Comparison of ENCODE assay signal across 1 cellular context in the genomic region with DNA sequence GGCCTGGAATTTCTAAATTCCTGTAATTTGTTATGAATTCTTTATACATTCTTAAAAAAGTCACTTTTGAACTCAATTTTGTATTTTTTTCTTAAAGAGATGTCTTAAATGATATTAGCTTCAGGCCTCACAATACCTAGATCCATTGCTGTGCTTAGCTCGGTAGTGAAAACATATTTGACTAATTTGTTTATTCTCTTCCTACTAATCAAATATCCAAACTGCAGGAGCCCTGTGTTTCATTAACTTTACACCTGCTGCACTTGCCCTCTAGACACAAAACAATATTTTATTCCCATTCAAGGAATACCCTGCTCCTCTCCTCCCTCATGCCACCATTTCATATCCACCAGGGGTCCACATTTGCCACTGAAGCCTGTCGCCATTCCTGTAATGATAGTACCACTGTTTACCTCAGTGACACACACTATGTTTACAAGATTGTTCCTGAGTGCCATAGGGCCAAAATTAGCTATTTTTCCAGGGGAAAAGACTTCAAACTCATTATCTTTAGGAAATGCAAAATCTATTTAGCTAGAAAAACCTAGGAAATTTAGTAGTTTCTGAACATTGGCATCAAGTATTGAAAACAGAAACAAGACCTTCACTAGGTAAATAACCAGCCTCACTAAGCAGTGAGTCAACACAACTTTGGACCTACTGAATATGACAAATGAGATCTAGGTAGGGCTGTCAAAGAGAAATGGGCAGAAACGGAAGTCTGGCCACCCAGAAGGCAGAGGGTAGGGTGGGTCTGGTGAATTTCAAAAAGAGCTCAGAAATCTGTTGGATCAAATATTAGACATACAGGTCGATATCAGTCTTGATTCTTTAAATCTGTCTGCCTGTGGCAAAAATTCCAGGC.
A peak's percentile ranks its signal among the peaks of the same experiment; 100 is the strongest.
TF ChIP-seq lines count a peak whose summit lies in the region.

No MANE protein-coding gene starts in this region.

TF ChIP-seq in HepG2, 621 proteins besides CTCF, POLR2A, EP300 and RAD21 (continued from another document):
- TF ChIP-seq, protein P1, sequence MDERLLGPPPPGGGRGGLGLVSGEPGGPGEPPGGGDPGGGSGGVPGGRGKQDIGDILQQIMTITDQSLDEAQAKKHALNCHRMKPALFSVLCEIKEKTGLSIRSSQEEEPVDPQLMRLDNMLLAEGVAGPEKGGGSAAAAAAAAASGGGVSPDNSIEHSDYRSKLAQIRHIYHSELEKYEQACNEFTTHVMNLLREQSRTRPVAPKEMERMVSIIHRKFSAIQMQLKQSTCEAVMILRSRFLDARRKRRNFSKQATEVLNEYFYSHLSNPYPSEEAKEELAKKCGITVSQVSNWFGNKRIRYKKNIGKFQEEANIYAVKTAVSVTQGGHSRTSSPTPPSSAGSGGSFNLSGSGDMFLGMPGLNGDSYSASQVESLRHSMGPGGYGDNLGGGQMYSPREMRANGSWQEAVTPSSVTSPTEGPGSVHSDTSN (CRISPR knock-in tag; IDR thresholded peaks at IDR 0.05), result 0 out of 2 replicates have a peak, but pooled peaks have one; percentile 15
- TF ChIP-seq, protein P2, sequence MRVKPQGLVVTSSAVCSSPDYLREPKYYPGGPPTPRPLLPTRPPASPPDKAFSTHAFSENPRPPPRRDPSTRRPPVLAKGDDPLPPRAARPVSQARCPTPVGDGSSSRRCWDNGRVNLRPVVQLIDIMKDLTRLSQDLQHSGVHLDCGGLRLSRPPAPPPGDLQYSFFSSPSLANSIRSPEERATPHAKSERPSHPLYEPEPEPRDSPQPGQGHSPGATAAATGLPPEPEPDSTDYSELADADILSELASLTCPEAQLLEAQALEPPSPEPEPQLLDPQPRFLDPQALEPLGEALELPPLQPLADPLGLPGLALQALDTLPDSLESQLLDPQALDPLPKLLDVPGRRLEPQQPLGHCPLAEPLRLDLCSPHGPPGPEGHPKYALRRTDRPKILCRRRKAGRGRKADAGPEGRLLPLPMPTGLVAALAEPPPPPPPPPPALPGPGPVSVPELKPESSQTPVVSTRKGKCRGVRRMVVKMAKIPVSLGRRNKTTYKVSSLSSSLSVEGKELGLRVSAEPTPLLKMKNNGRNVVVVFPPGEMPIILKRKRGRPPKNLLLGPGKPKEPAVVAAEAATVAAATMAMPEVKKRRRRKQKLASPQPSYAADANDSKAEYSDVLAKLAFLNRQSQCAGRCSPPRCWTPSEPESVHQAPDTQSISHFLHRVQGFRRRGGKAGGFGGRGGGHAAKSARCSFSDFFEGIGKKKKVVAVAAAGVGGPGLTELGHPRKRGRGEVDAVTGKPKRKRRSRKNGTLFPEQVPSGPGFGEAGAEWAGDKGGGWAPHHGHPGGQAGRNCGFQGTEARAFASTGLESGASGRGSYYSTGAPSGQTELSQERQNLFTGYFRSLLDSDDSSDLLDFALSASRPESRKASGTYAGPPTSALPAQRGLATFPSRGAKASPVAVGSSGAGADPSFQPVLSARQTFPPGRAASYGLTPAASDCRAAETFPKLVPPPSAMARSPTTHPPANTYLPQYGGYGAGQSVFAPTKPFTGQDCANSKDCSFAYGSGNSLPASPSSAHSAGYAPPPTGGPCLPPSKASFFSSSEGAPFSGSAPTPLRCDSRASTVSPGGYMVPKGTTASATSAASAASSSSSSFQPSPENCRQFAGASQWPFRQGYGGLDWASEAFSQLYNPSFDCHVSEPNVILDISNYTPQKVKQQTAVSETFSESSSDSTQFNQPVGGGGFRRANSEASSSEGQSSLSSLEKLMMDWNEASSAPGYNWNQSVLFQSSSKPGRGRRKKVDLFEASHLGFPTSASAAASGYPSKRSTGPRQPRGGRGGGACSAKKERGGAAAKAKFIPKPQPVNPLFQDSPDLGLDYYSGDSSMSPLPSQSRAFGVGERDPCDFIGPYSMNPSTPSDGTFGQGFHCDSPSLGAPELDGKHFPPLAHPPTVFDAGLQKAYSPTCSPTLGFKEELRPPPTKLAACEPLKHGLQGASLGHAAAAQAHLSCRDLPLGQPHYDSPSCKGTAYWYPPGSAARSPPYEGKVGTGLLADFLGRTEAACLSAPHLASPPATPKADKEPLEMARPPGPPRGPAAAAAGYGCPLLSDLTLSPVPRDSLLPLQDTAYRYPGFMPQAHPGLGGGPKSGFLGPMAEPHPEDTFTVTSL (CRISPR knock-in tag; IDR thresholded peaks at IDR 0.05; ENCODE audit: borderline replicate concordance), result peak; percentile 50; the same call in 1 of the 2 replicates
- TF ChIP-seq PITX1 (CRISPR knock-in tag; IDR thresholded peaks at IDR 0.05) (0 out of 2 replicates have a peak, but pooled peaks have one; percentile 28), MEIS2 (CRISPR knock-in tag; IDR thresholded peaks at IDR 0.05) (peak; percentile 25; the same call in 1 of the 2 replicates), ZNF772 (CRISPR knock-in tag; IDR thresholded peaks at IDR 0.05) (no peak), HOXA5 (CRISPR knock-in tag; IDR thresholded peaks at IDR 0.05) (peak; percentile 27; the same call in 1 of the 2 replicates), ZFP90 (CRISPR knock-in tag; IDR thresholded peaks at IDR 0.05; ENCODE audit: borderline replicate concordance) (no peak), HNF4A (CRISPR knock-in tag; IDR thresholded peaks at IDR 0.05) (peak; percentile 54), ZNF136 (CRISPR knock-in tag; IDR thresholded peaks at IDR 0.05; ENCODE audit: low read depth) (no peak), FOXP1 (IDR thresholded peaks at IDR 0.05) (no peak), FOXP1 (CRISPR knock-in tag; IDR thresholded peaks at IDR 0.05) (peak; percentile 58; the same call in 1 of the 2 replicates), FOXA1 (IDR thresholded peaks at IDR 0.05) (0 out of 2 replicates have a peak, but pooled peaks have one; percentile 10), FOXA1 (CRISPR knock-in tag; IDR thresholded peaks at IDR 0.05) (peak; percentile 49; the same call in 1 of the 2 replicates), GABPA (IDR thresholded peaks at IDR 0.05; ENCODE audit: low read depth, low read length) (no peak), GABPA (CRISPR knock-in tag; IDR thresholded peaks at IDR 0.05; ENCODE audit: low read depth) (peak; percentile 60), MIXL1 (CRISPR knock-in tag; IDR thresholded peaks at IDR 0.05) (peak; percentile 19; the same call in 1 of the 2 replicates), FOXA3 (CRISPR knock-in tag; IDR thresholded peaks at IDR 0.05) (peak; percentile 64; the same call in 1 of the 2 replicates), HHEX (CRISPR knock-in tag; IDR thresholded peaks at IDR 0.05) (0 out of 2 replicates have a peak, but pooled peaks have one; percentile 11), ZNF672 (CRISPR knock-in tag; IDR thresholded peaks at IDR 0.05) (no peak)
- TF ChIP-seq, protein P3, sequence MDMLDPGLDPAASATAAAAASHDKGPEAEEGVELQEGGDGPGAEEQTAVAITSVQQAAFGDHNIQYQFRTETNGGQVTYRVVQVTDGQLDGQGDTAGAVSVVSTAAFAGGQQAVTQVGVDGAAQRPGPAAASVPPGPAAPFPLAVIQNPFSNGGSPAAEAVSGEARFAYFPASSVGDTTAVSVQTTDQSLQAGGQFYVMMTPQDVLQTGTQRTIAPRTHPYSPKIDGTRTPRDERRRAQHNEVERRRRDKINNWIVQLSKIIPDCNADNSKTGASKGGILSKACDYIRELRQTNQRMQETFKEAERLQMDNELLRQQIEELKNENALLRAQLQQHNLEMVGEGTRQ (IDR thresholded peaks at IDR 0.05; ENCODE audit: low read depth, low read length), result no peak
- TF ChIP-seq, protein P3 (CRISPR knock-in tag; IDR thresholded peaks at IDR 0.05; ENCODE audit: borderline replicate concordance), result no peak
- TF ChIP-seq, protein P4, sequence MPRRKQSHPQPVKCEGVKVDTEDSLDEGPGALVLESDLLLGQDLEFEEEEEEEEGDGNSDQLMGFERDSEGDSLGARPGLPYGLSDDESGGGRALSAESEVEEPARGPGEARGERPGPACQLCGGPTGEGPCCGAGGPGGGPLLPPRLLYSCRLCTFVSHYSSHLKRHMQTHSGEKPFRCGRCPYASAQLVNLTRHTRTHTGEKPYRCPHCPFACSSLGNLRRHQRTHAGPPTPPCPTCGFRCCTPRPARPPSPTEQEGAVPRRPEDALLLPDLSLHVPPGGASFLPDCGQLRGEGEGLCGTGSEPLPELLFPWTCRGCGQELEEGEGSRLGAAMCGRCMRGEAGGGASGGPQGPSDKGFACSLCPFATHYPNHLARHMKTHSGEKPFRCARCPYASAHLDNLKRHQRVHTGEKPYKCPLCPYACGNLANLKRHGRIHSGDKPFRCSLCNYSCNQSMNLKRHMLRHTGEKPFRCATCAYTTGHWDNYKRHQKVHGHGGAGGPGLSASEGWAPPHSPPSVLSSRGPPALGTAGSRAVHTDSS (CRISPR knock-in tag; conservative IDR thresholded peaks at IDR 0.05), result no peak
- TF ChIP-seq, protein P5, sequence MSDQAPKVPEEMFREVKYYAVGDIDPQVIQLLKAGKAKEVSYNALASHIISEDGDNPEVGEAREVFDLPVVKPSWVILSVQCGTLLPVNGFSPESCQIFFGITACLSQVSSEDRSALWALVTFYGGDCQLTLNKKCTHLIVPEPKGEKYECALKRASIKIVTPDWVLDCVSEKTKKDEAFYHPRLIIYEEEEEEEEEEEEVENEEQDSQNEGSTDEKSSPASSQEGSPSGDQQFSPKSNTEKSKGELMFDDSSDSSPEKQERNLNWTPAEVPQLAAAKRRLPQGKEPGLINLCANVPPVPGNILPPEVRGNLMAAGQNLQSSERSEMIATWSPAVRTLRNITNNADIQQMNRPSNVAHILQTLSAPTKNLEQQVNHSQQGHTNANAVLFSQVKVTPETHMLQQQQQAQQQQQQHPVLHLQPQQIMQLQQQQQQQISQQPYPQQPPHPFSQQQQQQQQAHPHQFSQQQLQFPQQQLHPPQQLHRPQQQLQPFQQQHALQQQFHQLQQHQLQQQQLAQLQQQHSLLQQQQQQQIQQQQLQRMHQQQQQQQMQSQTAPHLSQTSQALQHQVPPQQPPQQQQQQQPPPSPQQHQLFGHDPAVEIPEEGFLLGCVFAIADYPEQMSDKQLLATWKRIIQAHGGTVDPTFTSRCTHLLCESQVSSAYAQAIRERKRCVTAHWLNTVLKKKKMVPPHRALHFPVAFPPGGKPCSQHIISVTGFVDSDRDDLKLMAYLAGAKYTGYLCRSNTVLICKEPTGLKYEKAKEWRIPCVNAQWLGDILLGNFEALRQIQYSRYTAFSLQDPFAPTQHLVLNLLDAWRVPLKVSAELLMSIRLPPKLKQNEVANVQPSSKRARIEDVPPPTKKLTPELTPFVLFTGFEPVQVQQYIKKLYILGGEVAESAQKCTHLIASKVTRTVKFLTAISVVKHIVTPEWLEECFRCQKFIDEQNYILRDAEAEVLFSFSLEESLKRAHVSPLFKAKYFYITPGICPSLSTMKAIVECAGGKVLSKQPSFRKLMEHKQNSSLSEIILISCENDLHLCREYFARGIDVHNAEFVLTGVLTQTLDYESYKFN (CRISPR knock-in tag; conservative IDR thresholded peaks at IDR 0.05), result peak; percentile 69
- TF ChIP-seq, protein P6, sequence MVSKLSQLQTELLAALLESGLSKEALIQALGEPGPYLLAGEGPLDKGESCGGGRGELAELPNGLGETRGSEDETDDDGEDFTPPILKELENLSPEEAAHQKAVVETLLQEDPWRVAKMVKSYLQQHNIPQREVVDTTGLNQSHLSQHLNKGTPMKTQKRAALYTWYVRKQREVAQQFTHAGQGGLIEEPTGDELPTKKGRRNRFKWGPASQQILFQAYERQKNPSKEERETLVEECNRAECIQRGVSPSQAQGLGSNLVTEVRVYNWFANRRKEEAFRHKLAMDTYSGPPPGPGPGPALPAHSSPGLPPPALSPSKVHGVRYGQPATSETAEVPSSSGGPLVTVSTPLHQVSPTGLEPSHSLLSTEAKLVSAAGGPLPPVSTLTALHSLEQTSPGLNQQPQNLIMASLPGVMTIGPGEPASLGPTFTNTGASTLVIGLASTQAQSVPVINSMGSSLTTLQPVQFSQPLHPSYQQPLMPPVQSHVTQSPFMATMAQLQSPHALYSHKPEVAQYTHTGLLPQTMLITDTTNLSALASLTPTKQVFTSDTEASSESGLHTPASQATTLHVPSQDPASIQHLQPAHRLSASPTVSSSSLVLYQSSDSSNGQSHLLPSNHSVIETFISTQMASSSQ (IDR thresholded peaks at IDR 0.05; ENCODE audit: low read depth), result no peak
- TF ChIP-seq, protein P6 (CRISPR knock-in tag; IDR thresholded peaks at IDR 0.05; ENCODE audit: borderline replicate concordance), result no peak
TF ChIP-seq in HepG2: peak in this region for 13.
